In the genomic region with DNA sequence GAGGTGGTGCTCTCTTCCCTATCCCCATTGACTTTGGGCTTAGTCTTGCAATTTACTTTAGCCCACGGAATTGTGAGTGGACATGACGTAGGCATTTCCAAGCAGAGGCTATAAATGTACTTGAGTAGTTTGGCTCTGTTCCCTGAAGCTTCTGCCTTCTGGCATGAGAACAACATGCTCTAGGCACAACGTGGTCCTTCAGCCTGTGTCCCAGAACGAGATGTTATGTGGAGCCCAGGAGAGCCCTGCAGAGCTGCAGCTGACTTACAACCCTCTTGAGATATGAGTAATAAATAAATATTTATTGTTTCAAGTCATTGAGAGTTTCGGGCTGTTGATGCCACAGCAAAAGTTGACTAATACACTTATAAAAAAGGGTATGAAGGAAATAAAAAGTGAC, we compare ENCODE assay signal across 15 cellular contexts.
DNase-seq lines count a peak whose midpoint lies in the region; ATAC-seq and TF ChIP-seq lines count a peak whose summit lies in the region.
"Had no signal": no experiment of that assay in that cellular context is flagged by ENCODE, and none has a peak within 500 bp of the region (broad histone marks: within the 10 kb centered on the region; RNA-seq: fewer than 3 reads in every experiment).

No MANE protein-coding gene starts in this region.

- no peaks in the 10 kb centered on the region for H3K9me3 ChIP-seq in osteoblast (ENCODE audit: low read depth, low read length)
- H3K9me3 ChIP-seq: ovary had no signal

- H3K36me3 ChIP-seq in osteoblast (ENCODE audit: insufficient read depth, low read length), result no peaks in the 10 kb centered on the region
- H3K36me3 ChIP-seq: ovary had no signal

- no peak overlapping the region for H2AFZ ChIP-seq in osteoblast (ENCODE audit: low read length)

- H3K27ac ChIP-seq in osteoblast (ENCODE audit: low read depth, low read length), result no peak overlapping the region
- H3K27ac ChIP-seq in caudate nucleus (ENCODE audit: low read depth, low read length), result no peak overlapping the region
- H3K27ac ChIP-seq: C4-2B, ovary had no signal

- no peaks in the 10 kb centered on the region for H3K27me3 ChIP-seq in osteoblast (ENCODE audit: insufficient read depth, low read length)
- H3K27me3 ChIP-seq: ovary had no signal

- peak; percentile 49 for DNase-seq in AG20443 (ENCODE audit: low spot score)
- peak; percentile 55 for DNase-seq in M059J (ENCODE audit: low read depth)
- peak; percentile 5 for DNase-seq in fibroblast of the conjunctiva (ENCODE audit: low read depth)
- DNase-seq in sciatic nerve (ENCODE audit: low spot score), result no peak
- DNase-seq in osteoblast (ENCODE audit: insufficient read length, low spot score, missing footprints), result no peak
- DNase-seq in caudate nucleus (lab: John Stamatoyannopoulos, UW), result no peak
- DNase-seq: NCI-H1048; NCI-H2171 treated with DMSO at 0.1 percent for 48 hours; NK-92 treated with Interleukin-12 subunit alpha and Interleukin-12 subunit beta, amount 100 ng/mL, for 24 hours; ovary; SHP77 treated with DMSO at 0.1 percent for 48 hours; stimulated activated CD4-positive, alpha-beta T cell treated with anti-CD3 and anti-CD28 coated beads, Interleukin-15, amount 100 ng/mL, for 24 hours had no signal

- TF ChIP-seq CTCF in osteoblast (IDR thresholded peaks at IDR 0.05; ENCODE audit: extremely low read depth, low read depth, low read length), result no peak

- no peaks in the 10 kb centered on the region for H4K20me1 ChIP-seq in osteoblast (ENCODE audit: insufficient read depth, low read length)

- intact Hi-C loops in sciatic nerve (cut with DNase I), result no loop called here

- no peak overlapping the region for H3K4me3 ChIP-seq in osteoblast (ENCODE audit: insufficient read depth, low read length)
- H3K4me3 ChIP-seq: ovary had no signal

- H3K4me2 ChIP-seq in osteoblast (ENCODE audit: insufficient read depth, low read length), result no peak overlapping the region

- no peaks in the 10 kb centered on the region for H3K79me2 ChIP-seq in osteoblast (ENCODE audit: insufficient read depth, low read length)

- no peaks in the 10 kb centered on the region for H3K4me1 ChIP-seq in osteoblast (ENCODE audit: insufficient read depth, low read length)

- ATAC-seq in sciatic nerve (peak; percentile 77), HG03571 (IDR thresholded peaks at IDR 0.05; ENCODE audit: unreplicated experiment) (no peak), HG02970 (IDR thresholded peaks at IDR 0.05; ENCODE audit: low FRiP score, unreplicated experiment) (no peak)

Comparison
In these comparisons a context has a peak if more than half of its experiments do, and no peak if none do; other contexts are left out.
1. DNase-seq: peak in AG20443 (single experiment), M059J (single experiment) and fibroblast of the conjunctiva (single experiment); none in sciatic nerve (single experiment), osteoblast (single experiment) and caudate nucleus (0 of 61).